Comparison of ENCODE assay signal across 1 cellular context in the genomic region with DNA sequence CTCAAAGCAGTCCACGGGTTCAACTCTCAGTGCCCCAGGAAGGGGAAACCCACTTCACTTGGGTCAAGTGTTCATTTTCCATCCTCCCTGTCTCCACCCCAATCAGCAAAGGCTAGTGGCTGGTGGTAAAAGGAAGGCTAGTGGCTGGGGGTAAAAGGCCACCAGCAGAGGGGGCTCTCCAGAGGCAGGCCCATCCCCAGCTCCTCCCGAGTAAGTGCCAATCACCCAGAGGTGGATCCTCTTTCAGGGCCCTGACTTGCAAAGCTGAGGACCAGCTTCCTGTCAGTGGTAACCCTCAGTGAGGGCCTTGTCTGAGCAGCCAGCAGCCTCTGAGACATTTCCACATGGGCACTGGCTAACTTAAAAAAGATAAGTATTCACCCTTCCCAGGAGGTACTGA.
TF ChIP-seq lines count a peak whose summit lies in the region.

No MANE protein-coding gene starts in this region.

TF ChIP-seq in H1, 55 proteins besides CTCF, POLR2A, EP300 and RAD21:
- TF ChIP-seq EZH2 (IDR thresholded peaks at IDR 0.05; ENCODE audit: low read depth, low read length, severe bottlenecking): no peak
- TF ChIP-seq, protein P1, sequence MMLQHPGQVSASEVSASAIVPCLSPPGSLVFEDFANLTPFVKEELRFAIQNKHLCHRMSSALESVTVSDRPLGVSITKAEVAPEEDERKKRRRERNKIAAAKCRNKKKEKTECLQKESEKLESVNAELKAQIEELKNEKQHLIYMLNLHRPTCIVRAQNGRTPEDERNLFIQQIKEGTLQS (IDR thresholded peaks at IDR 0.05; ENCODE audit: insufficient read depth, low read depth, low read length): no peak
- TF ChIP-seq NRF1 (IDR thresholded peaks at IDR 0.05; ENCODE audit: low read depth, low read length): no peak
- TF ChIP-seq POU5F1 (IDR thresholded peaks at IDR 0.05; ENCODE audit: low read depth, low read length): no peak
- no peak for TF ChIP-seq TBP (IDR thresholded peaks at IDR 0.05; ENCODE audit: low read depth, low read length)
- TF ChIP-seq, protein P2, sequence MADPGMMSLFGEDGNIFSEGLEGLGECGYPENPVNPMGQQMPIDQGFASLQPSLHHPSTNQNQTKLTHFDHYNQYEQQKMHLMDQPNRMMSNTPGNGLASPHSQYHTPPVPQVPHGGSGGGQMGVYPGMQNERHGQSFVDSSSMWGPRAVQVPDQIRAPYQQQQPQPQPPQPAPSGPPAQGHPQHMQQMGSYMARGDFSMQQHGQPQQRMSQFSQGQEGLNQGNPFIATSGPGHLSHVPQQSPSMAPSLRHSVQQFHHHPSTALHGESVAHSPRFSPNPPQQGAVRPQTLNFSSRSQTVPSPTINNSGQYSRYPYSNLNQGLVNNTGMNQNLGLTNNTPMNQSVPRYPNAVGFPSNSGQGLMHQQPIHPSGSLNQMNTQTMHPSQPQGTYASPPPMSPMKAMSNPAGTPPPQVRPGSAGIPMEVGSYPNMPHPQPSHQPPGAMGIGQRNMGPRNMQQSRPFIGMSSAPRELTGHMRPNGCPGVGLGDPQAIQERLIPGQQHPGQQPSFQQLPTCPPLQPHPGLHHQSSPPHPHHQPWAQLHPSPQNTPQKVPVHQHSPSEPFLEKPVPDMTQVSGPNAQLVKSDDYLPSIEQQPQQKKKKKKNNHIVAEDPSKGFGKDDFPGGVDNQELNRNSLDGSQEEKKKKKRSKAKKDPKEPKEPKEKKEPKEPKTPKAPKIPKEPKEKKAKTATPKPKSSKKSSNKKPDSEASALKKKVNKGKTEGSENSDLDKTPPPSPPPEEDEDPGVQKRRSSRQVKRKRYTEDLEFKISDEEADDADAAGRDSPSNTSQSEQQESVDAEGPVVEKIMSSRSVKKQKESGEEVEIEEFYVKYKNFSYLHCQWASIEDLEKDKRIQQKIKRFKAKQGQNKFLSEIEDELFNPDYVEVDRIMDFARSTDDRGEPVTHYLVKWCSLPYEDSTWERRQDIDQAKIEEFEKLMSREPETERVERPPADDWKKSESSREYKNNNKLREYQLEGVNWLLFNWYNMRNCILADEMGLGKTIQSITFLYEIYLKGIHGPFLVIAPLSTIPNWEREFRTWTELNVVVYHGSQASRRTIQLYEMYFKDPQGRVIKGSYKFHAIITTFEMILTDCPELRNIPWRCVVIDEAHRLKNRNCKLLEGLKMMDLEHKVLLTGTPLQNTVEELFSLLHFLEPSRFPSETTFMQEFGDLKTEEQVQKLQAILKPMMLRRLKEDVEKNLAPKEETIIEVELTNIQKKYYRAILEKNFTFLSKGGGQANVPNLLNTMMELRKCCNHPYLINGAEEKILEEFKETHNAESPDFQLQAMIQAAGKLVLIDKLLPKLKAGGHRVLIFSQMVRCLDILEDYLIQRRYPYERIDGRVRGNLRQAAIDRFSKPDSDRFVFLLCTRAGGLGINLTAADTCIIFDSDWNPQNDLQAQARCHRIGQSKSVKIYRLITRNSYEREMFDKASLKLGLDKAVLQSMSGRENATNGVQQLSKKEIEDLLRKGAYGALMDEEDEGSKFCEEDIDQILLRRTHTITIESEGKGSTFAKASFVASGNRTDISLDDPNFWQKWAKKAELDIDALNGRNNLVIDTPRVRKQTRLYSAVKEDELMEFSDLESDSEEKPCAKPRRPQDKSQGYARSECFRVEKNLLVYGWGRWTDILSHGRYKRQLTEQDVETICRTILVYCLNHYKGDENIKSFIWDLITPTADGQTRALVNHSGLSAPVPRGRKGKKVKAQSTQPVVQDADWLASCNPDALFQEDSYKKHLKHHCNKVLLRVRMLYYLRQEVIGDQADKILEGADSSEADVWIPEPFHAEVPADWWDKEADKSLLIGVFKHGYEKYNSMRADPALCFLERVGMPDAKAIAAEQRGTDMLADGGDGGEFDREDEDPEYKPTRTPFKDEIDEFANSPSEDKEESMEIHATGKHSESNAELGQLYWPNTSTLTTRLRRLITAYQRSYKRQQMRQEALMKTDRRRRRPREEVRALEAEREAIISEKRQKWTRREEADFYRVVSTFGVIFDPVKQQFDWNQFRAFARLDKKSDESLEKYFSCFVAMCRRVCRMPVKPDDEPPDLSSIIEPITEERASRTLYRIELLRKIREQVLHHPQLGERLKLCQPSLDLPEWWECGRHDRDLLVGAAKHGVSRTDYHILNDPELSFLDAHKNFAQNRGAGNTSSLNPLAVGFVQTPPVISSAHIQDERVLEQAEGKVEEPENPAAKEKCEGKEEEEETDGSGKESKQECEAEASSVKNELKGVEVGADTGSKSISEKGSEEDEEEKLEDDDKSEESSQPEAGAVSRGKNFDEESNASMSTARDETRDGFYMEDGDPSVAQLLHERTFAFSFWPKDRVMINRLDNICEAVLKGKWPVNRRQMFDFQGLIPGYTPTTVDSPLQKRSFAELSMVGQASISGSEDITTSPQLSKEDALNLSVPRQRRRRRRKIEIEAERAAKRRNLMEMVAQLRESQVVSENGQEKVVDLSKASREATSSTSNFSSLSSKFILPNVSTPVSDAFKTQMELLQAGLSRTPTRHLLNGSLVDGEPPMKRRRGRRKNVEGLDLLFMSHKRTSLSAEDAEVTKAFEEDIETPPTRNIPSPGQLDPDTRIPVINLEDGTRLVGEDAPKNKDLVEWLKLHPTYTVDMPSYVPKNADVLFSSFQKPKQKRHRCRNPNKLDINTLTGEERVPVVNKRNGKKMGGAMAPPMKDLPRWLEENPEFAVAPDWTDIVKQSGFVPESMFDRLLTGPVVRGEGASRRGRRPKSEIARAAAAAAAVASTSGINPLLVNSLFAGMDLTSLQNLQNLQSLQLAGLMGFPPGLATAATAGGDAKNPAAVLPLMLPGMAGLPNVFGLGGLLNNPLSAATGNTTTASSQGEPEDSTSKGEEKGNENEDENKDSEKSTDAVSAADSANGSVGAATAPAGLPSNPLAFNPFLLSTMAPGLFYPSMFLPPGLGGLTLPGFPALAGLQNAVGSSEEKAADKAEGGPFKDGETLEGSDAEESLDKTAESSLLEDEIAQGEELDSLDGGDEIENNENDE (IDR thresholded peaks at IDR 0.05; ENCODE audit: insufficient replicate concordance, low read length): no peak
- no peak for TF ChIP-seq CHD1 (IDR thresholded peaks at IDR 0.05; ENCODE audit: low read depth, low read length)
